Comparison of ENCODE assay signal across 9 cellular contexts in genomic region chr6:11236351-11236750, GRCh38. TPM values are rescaled to one million over a fixed set of nuclear protein-coding genes. Genes with fewer than 3 reads are reported as not detected.
DNase-seq lines count a peak whose midpoint lies in the region; ATAC-seq and TF ChIP-seq lines count a peak whose summit lies in the region.
"Had no signal": no experiment of that assay in that cellular context is flagged by ENCODE, and none has a peak within 500 bp of the region (broad histone marks: within the 10 kb centered on the region; RNA-seq: fewer than 3 reads in every experiment).

No MANE protein-coding gene starts in this region.

- H3K9me3 Mint-ChIP-seq in activated naive CD4-positive, alpha-beta T cell treated with anti-CD3 and anti-CD28 coated beads for 36 hours = no peaks in the 10 kb centered on the region
- no peaks in the 10 kb centered on the region for H3K9me3 Mint-ChIP-seq in type B pancreatic cell

- H3K27ac ChIP-seq in foreskin keratinocyte = peak overlapping the region; percentile 22
- H3K27ac ChIP-seq in WERI-Rb-1 = no peak overlapping the region
- H3K27ac ChIP-seq: C4-2B had no signal

- intact Hi-C loops in activated naive CD4-positive, alpha-beta T cell treated with anti-CD3 and anti-CD28 coated beads for 36 hours (cut with micrococcal nuclease) = loop anchor here (1.0 kb wide), 3 partner anchors 22 to 260 kb away; no protein-coding TSS in a partner anchor

- no peaks in the 10 kb centered on the region for H3K36me3 ChIP-seq in WERI-Rb-1

- H3K9me3 ChIP-seq in WERI-Rb-1 (ENCODE audit: severe bottlenecking) = no peaks in the 10 kb centered on the region

- no peaks in the 10 kb centered on the region for H3K36me3 Mint-ChIP-seq in activated naive CD4-positive, alpha-beta T cell treated with anti-CD3 and anti-CD28 coated beads for 36 hours (ENCODE audit: low read depth)
- H3K36me3 Mint-ChIP-seq in type B pancreatic cell = no peaks in the 10 kb centered on the region

- peak overlapping the region; percentile 69 for H3K27ac Mint-ChIP-seq in activated naive CD4-positive, alpha-beta T cell treated with anti-CD3 and anti-CD28 coated beads for 36 hours
- H3K27ac Mint-ChIP-seq in type B pancreatic cell = peak overlapping the region; percentile 54

- peak; percentile 44 for ATAC-seq in foreskin keratinocyte

- H3K4me3 Mint-ChIP-seq in activated naive CD4-positive, alpha-beta T cell treated with anti-CD3 and anti-CD28 coated beads for 36 hours = no peak overlapping the region
- no peak overlapping the region for H3K4me3 Mint-ChIP-seq in type B pancreatic cell

- peak; percentile 76 for DNase-seq in activated naive CD4-positive, alpha-beta T cell treated with anti-CD3 and anti-CD28 coated beads for 36 hours
- DNase-seq in activated naive CD4-positive, alpha-beta T cell (lab: John Stamatoyannopoulos, UW) = no peak
- peak in 3 of 5 experiments; percentile 10 to 80 (median 41) for DNase-seq in T-helper 2 cell
- DNase-seq in foreskin keratinocyte = peak; percentile 63 to 77
- DNase-seq in type B pancreatic cell (ENCODE audit: extremely low spot score, unreplicated experiment) = no peak
- DNase-seq in WERI-Rb-1 = no peak
- DNase-seq in AML-193 (lab: John Stamatoyannopoulos, UW) = no peak
- no peak for DNase-seq in pons (ENCODE audit: low spot score)

- TF ChIP-seq CTCF in foreskin keratinocyte (conservative IDR thresholded peaks at IDR 0.05) = no peak
- TF ChIP-seq CTCF in type B pancreatic cell (conservative IDR thresholded peaks at IDR 0.05) = no peak
- TF ChIP-seq CTCF in WERI-Rb-1 (IDR thresholded peaks at IDR 0.05; ENCODE audit: low read depth, low read length) = no peak

- CTCF ChIA-PET in activated naive CD4-positive, alpha-beta T cell treated with anti-CD3 and anti-CD28 coated beads for 36 hours (lab: Charles Lee) = no interaction called here

- H3K4me3 ChIP-seq in WERI-Rb-1 (ENCODE audit: low read depth, low read length) = no peak overlapping the region

- peaks cover 2% of the 10 kb centered on the region for H3K27me3 Mint-ChIP-seq in activated naive CD4-positive, alpha-beta T cell treated with anti-CD3 and anti-CD28 coated beads for 36 hours (ENCODE audit: low read depth)
- H3K27me3 Mint-ChIP-seq in type B pancreatic cell = no peaks in the 10 kb centered on the region

- H3K27me3 ChIP-seq in foreskin keratinocyte (no peaks in the 10 kb centered on the region), WERI-Rb-1 (ENCODE audit: insufficient read depth, low read depth, severe bottlenecking) (no peaks in the 10 kb centered on the region)

- peaks cover 42% of the 10 kb centered on the region for H3K4me1 Mint-ChIP-seq in activated naive CD4-positive, alpha-beta T cell treated with anti-CD3 and anti-CD28 coated beads for 36 hours (ENCODE audit: low read depth)
- peaks cover 32% of the 10 kb centered on the region for H3K4me1 Mint-ChIP-seq in type B pancreatic cell (ENCODE audit: unreplicated experiment)

- peaks cover 15% of the 10 kb centered on the region for H3K4me1 ChIP-seq in foreskin keratinocyte

RNA-seq across cellular contexts. Expression of gene NEDD9, which starts 3.9 kb away (rescaled TPM):
- 10 to 100 TPM; 17.5 to 18.8 TPM for total RNA-seq in activated naive CD4-positive, alpha-beta T cell treated with anti-CD3 and anti-CD28 coated beads for 36 hours
- total RNA-seq in foreskin keratinocyte = 3.1 and 3.6 TPM in 2 replicates
- 1.1 and 1.2 TPM in 2 replicates for polyA plus RNA-seq in foreskin keratinocyte
- 21.3 and 29.0 TPM in 2 replicates for total RNA-seq in type B pancreatic cell (ENCODE audit: low replicate concordance)

Comparison
In these comparisons a context has a peak if more than half of its experiments do, and no peak if none do; other contexts are left out.
1. DNase-seq: peak in activated naive CD4-positive, alpha-beta T cell treated with anti-CD3 and anti-CD28 coated beads for 36 hours (single experiment), T-helper 2 cell (3 of 5) and foreskin keratinocyte (2 of 2); none in activated naive CD4-positive, alpha-beta T cell (0 of 4), type B pancreatic cell (single experiment), WERI-Rb-1 (single experiment), AML-193 (0 of 2) and pons (single experiment).